ENCODE assay signal across 7 cellular contexts in the genomic region with DNA sequence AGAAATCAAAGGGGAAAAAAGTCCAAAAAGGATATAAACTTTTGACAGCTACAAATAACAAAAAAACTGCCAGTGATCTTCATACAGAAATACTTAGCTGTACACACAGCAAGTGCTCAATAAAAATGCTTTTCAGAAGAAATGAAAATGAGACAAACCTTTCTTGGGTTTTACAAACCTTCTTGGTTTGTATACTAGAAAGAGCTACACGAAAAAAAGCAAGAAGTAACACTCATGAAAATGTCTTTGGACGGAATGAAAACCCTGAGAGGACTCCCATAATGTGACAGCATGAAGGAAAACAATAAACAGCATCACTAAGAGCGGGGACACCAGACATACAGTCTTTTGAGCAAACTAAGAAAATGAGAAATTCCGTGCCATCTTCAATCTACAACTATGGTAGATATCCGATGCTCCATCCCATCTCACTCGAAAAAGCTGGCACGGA. TPM values are rescaled to one million over a fixed set of nuclear protein-coding genes. Genes with fewer than 3 reads are reported as not detected.
DNase-seq lines count a peak whose midpoint lies in the region; ATAC-seq, FAIRE-seq and TF ChIP-seq lines count a peak whose summit lies in the region.

No MANE protein-coding gene starts in this region.

- H3K79me1 ChIP-seq in H1 (ENCODE audit: low read depth, low read length), result no peaks in the 10 kb centered on the region; the same call in 1 of the 2 replicates

- H4K20me1 ChIP-seq in OCI-LY7 (ENCODE audit: insufficient read depth, low read length), result peaks cover 46% of the 10 kb centered on the region
- H4K20me1 ChIP-seq in H1 (replicated peaks in 1 of 2; ENCODE audit: control insufficient read depth in 1 of 2, insufficient read depth in 2 of 2, low read length in 2 of 2), result peaks cover 5 to 6% of the 10 kb centered on the region in 2 experiments

- TF ChIP-seq EP300 in H1 (IDR thresholded peaks at IDR 0.05; ENCODE audit: borderline replicate concordance in 1 of 2, low read depth in 2 of 2, low read length in 2 of 2), result no peak

- H2BK5ac ChIP-seq in H1 (ENCODE audit: low read depth, low read length), result no peak overlapping the region

- 4% methylated on average over 7 of the region's 7 CpGs; no CpG with 5 or more reads in 1 of the 2 experiments for WGBS in H1 (ENCODE audit: extremely low coverage in 1 of 2, insufficient coverage in 1 of 2, insufficient read length in 1 of 2, insufficient replicate concordance in 2 of 2, low coverage in 1 of 2, low lambda C conversion rate in 2 of 2, missing lambda C conversion rate in 1 of 2), 2 experiments

- POLR2A ChIA-PET in OCI-LY7 (lab: Charles Lee) (interaction anchor here (1.0 to 6.2 kb wide), 6 partner anchors 14 to 109 kb away, joined by 3 to 36 read pairs (median 4); no protein-coding TSS in a partner anchor), H1 (lab: Charles Lee; ENCODE audit: partially characterized antibody) (interaction anchor here (0.8 to 1.5 kb wide), 4 partner anchors 8 to 57 kb away, joined by 3 read pairs; no protein-coding TSS in a partner anchor)

- peaks cover 29% of the 10 kb centered on the region for H3K4me1 Mint-ChIP-seq in nephron

- H3K27ac ChIP-seq in OCI-LY7 (ENCODE audit: low read depth, low read length, poor library complexity, severe bottlenecking), result peak overlapping the region; percentile 98
- H3K27ac ChIP-seq in H1 (ENCODE audit: low read depth, low read length), result peak overlapping the region; percentile 93; the same call in 1 of the 2 replicates

- ATAC-seq in GM19463 (IDR thresholded peaks at IDR 0.05; ENCODE audit: unreplicated experiment), result no peak

- H2AK5ac ChIP-seq in H1 (ENCODE audit: low read depth, low read length), result no peak overlapping the region

- peaks cover 6% of the 10 kb centered on the region; the same call in 1 of the 2 replicates for H3K23me2 ChIP-seq in H1 (ENCODE audit: low read depth, low read length)

- no peaks in the 10 kb centered on the region for H3K9me2 ChIP-seq in OCI-LY7 (ENCODE audit: insufficient read depth, low read length)

- DNase-seq in GM13977 (ENCODE audit: low spot score), result peak; percentile 17
- DNase-seq in OCI-LY7 (ENCODE audit: low spot score), result peak; percentile 8
- DNase-seq in H1 (ENCODE audit: low read depth in 1 of 2, low spot score in 2 of 2), result no peak
- no peak for DNase-seq in occipital lobe (lab: John Stamatoyannopoulos, UW)
- no peak for DNase-seq in COLO829 (ENCODE audit: low spot score)

- H3K36me3 Mint-ChIP-seq in nephron (ENCODE audit: low read depth), result peaks cover 21% of the 10 kb centered on the region

- peaks cover 26% of the 10 kb centered on the region for H3K4me1 ChIP-seq in OCI-LY7 (ENCODE audit: insufficient read depth, low read length, poor library complexity, severe bottlenecking)
- peaks cover 0 to 9% (median 7%) of the 10 kb centered on the region in 4 experiments; a peak in 3 of 7 replicates for H3K4me1 ChIP-seq in H1 (replicated peaks in 1 of 4; ENCODE audit: control insufficient read depth in 3 of 4, insufficient read depth in 4 of 4, low read length in 3 of 4)

- H3K23ac ChIP-seq in H1 (ENCODE audit: insufficient read length), result no peak overlapping the region

- peak overlapping the region; percentile 93 to 95 (median 94) for H3K27ac Mint-ChIP-seq in nephron

- peak overlapping the region; percentile 97 for H3K4me3 ChIP-seq in OCI-LY7 (ENCODE audit: low read depth, low read length, poor library complexity, severe bottlenecking)
- peak overlapping the region; percentile 77 to 87 (median 81) for H3K4me3 ChIP-seq in H1 (ENCODE audit: extremely low read depth in 1 of 4, insufficient read depth in 2 of 4, low read depth in 3 of 4, low read length in 4 of 4)

- H3K27me3 ChIP-seq in H1 (replicated peaks in 1 of 4; ENCODE audit: control insufficient read depth in 3 of 4, extremely low read depth in 1 of 4, insufficient read depth in 3 of 4, low read length in 3 of 4), result peaks cover 0 to 3% (median 0%) of the 10 kb centered on the region in 4 experiments; a peak in 3 of 7 replicates

- TF ChIP-seq RAD21 in H1 (IDR thresholded peaks at IDR 0.05 in 1 of 2, conservative IDR thresholded peaks at IDR 0.05 in 1 of 2; ENCODE audit: low read depth in 2 of 2, low read length in 2 of 2), result no peak

- H3K56ac ChIP-seq in H1 (replicated peaks; ENCODE audit: insufficient read length, low read depth, low read length), result no peak overlapping the region

- no peak for FAIRE-seq in H1 (lab: Jason Lieb, UNC)

- no peak overlapping the region for H4K5ac ChIP-seq in H1 (ENCODE audit: insufficient read length, low read depth, low read length)

- H3K18ac ChIP-seq in H1 (ENCODE audit: extremely low read depth, low read length), result no peak overlapping the region

- no peak overlapping the region for H2BK120ac ChIP-seq in H1 (replicated peaks; ENCODE audit: low read depth, low read length)

- in situ Hi-C loops in GM13977 (cut with MboI; ENCODE audit: low pct_unique_long_range_greater_than_20kb, low sequenced_read_pairs, unreplicated experiment), result no loop called here

- no peak overlapping the region for H3K4ac ChIP-seq in H1 (replicated peaks; ENCODE audit: insufficient read length, low read depth, low read length)

- no peak overlapping the region for H4K8ac ChIP-seq in H1 (ENCODE audit: extremely low read depth, insufficient read depth, low read length)

- peaks cover 42% of the 10 kb centered on the region for H3K36me3 ChIP-seq in OCI-LY7 (ENCODE audit: insufficient read depth, low read length)
- 0 out of 8 replicates have a peak, but pooled peaks cover 0 to 3% (median 0%) of the 10 kb centered on the region in 4 experiments for H3K36me3 ChIP-seq in H1 (ENCODE audit: control insufficient read depth in 2 of 4, insufficient read depth in 4 of 4, low read length in 3 of 4)

- intact Hi-C loops in OCI-LY7 (cut with micrococcal nuclease; ENCODE audit: unreplicated experiment), result loop anchor here (2.0 to 10.0 kb wide), 6 partner anchors 94 to 1641 kb away; a partner anchor contains a TSS

- H2BK20ac ChIP-seq in H1 (ENCODE audit: low read length), result no peak overlapping the region

- no peak overlapping the region for H2BK15ac ChIP-seq in H1 (ENCODE audit: low read length)

- no peaks in the 10 kb centered on the region for H3K9me3 ChIP-seq in OCI-LY7 (ENCODE audit: low read length)
- no peaks in the 10 kb centered on the region for H3K9me3 ChIP-seq in H1 (ENCODE audit: insufficient read depth in 2 of 2, low read depth in 1 of 2, low read length in 1 of 2)

- H3K4me3 Mint-ChIP-seq in nephron, result peak overlapping the region; percentile 95 to 97 (median 96)

- no peaks in the 10 kb centered on the region for H3K9me3 Mint-ChIP-seq in nephron

- TSS peak; percentile 62 for BruUV-seq in OCI-LY7 (replicated peaks; lab: Mats Ljungman, UMichigan)

- peak overlapping the region; percentile 41 to 93 (median 92) for H3K9ac ChIP-seq in H1 (replicated peaks in 1 of 4; ENCODE audit: extremely low read depth in 1 of 4, low read depth in 3 of 4, low read length in 3 of 4)

- H3K4me2 ChIP-seq in OCI-LY7 (ENCODE audit: low read length), result peak overlapping the region; percentile 100
- H3K4me2 ChIP-seq in H1 (ENCODE audit: insufficient read depth in 1 of 2, low read depth in 2 of 2, low read length in 2 of 2), result peak overlapping the region; percentile 70 to 77

- H2AFZ ChIP-seq in OCI-LY7 (ENCODE audit: low read length) (no peak overlapping the region; the same call in 1 of the 2 replicates), H1 (ENCODE audit: low read length) (no peak overlapping the region)

- TF ChIP-seq CTCF in GM13977 (IDR thresholded peaks at IDR 0.05; ENCODE audit: extremely low read depth, insufficient read depth, missing control alignments) (no peak), OCI-LY7 (conservative IDR thresholded peaks at IDR 0.05; ENCODE audit: low read length) (no peak), H1 (IDR thresholded peaks at IDR 0.05; ENCODE audit: control extremely low read depth in 1 of 3, insufficient read depth in 1 of 3, low read depth in 1 of 3, low read length in 3 of 3) (no peak), nephron (IDR thresholded peaks at IDR 0.05; ENCODE audit: unreplicated experiment in 3 of 3) (no peak)

- no peaks in the 10 kb centered on the region for H3K27me3 Mint-ChIP-seq in nephron (ENCODE audit: low read depth)

- no peak overlapping the region; the same call in 1 of the 2 replicates for H2BK12ac ChIP-seq in H1 (ENCODE audit: low read depth, low read length)

- CTCF ChIA-PET in OCI-LY7 (lab: Charles Lee; ENCODE audit: unreplicated experiment) (no interaction called here), H1 (lab: Charles Lee; ENCODE audit: partially characterized antibody) (interaction anchor here (1.1 to 1.8 kb wide), 3 partner anchors 12 to 23 kb away, joined by 3 to 5 read pairs (median 5); no protein-coding TSS in a partner anchor)

- no peak overlapping the region for H3K14ac ChIP-seq in H1 (ENCODE audit: insufficient read length)

- H3K79me2 ChIP-seq in OCI-LY7 (ENCODE audit: insufficient read depth, low read depth, low read length), result peaks cover 66% of the 10 kb centered on the region
- peaks cover 17 to 49% of the 10 kb centered on the region in 2 experiments for H3K79me2 ChIP-seq in H1 (ENCODE audit: control insufficient read depth in 1 of 2, insufficient read depth in 2 of 2, low read length in 2 of 2)

- H4K91ac ChIP-seq in H1 (replicated peaks; ENCODE audit: insufficient read length, low read length), result no peak overlapping the region

- TF ChIP-seq POLR2A in H1 (IDR thresholded peaks at IDR 0.05; ENCODE audit: control extremely low read depth in 1 of 2, low read depth in 2 of 2, low read length in 2 of 2), result no peak

TF ChIP-seq in H1, 55 proteins besides CTCF, POLR2A, EP300 and RAD21:
- TF ChIP-seq SP1 (IDR thresholded peaks at IDR 0.05; ENCODE audit: low read depth, low read length), result no peak

RNA-seq across cellular contexts. Expression of a gene that starts 1.0 kb away (rescaled TPM):
- 54.1 and 64.9 TPM in 2 replicates for total RNA-seq in OCI-LY7 (2014; rRNA removed; shearing (Covaris generic))
- total RNA-seq in OCI-LY7 (2022) (60.7 and 76.3 TPM in 2 replicates), occipital lobe (87.8 TPM)
- 29.8 and 32.3 TPM in 2 replicates for total RNA-seq in H1 (2021; fragmentation: NEBNext Ultra II Directional; extraction: Animal tissue kit (Norgen Biotek cat#: 25700))
- 11.1 and 12.1 TPM in 2 replicates for polyA plus RNA-seq in H1 (2011; rRNA removed)
- polyA plus RNA-seq in H1 (2011; cell fraction: cytosol; rRNA removed), result 9.7 TPM
- polyA plus RNA-seq in H1 (2011; cell fraction: nucleus; rRNA removed), result 21.5 TPM
- polyA plus RNA-seq in H1 (2012, experiment 1 of 2), result 12.7 to 18.9 TPM (median 15.8 TPM) in 4 replicates
- polyA plus RNA-seq in H1 (2012, experiment 2 of 2), result 1.0 TPM
- polyA plus RNA-seq in H1 (2013, experiment 1 of 2), result 28.2 TPM
- 29.2 TPM for polyA plus RNA-seq in H1 (2013, experiment 2 of 2)
- polyA minus RNA-seq in H1 (2011; rRNA and poly(A)+ RNA removed), result 66.5 and 83.2 TPM in 2 replicates
- polyA minus RNA-seq in H1 (2011; cell fraction: cytosol; rRNA and poly(A)+ RNA removed), result 35.2 TPM
- 113 TPM for polyA minus RNA-seq in H1 (2011; cell fraction: nucleus; rRNA and poly(A)+ RNA removed)

Comparison
In these comparisons a context has a peak if more than half of its experiments do, and no peak if none do; other contexts are left out.
1. DNase-seq: peak in GM13977 (single experiment) and OCI-LY7 (single experiment); none in H1 (0 of 2), occipital lobe (single experiment) and COLO829 (single experiment).